In the genomic region with DNA sequence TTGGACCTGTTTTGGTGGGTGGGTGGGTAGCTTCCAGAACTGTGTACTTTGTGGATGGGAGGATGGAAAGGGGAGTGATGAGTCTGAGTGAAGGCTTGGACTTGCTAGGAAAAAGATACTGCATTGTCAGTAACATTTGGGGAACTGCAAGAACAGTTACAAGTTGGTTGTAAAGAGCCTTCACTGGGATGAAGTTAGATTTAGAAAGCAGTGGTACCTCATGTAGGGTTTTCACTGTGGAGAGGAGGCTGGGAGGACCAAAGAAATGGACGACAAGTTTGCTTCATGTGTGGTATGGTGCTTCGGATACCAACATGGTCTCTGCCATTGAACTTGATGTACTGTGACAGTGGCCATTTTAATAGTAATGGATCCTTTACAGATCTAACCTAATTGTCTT, we compare ENCODE assay signal across 22 cellular contexts. TPM values are rescaled to one million over a fixed set of nuclear protein-coding genes. Genes with fewer than 3 reads are reported as not detected.
DNase-seq lines count a peak whose midpoint lies in the region; ATAC-seq, FAIRE-seq and TF ChIP-seq lines count a peak whose summit lies in the region.
"Had no signal": no experiment of that assay in that cellular context is flagged by ENCODE, and none has a peak within 500 bp of the region (broad histone marks: within the 10 kb centered on the region; RNA-seq: fewer than 3 reads in every experiment).

No MANE protein-coding gene starts in this region.

- H3K4me1 Mint-ChIP-seq in natural killer cell (peaks cover 9 to 18% of the 10 kb centered on the region in 2 donors), type B pancreatic cell (ENCODE audit: unreplicated experiment) (peaks cover 1% of the 10 kb centered on the region)
- peaks cover 0 to 2% of the 10 kb centered on the region in 2 donors for H3K4me1 Mint-ChIP-seq in natural killer cell treated with Interleukin-12 subunit alpha and Interleukin-12 subunit beta and Interleukin-15 and Interleukin-18, amount 100 ng/mL, for 72 hours (ENCODE audit: low read depth in 2 of 2)
- H3K4me1 Mint-ChIP-seq in dendritic cell treated with granulocyte-macrophage colony-stimulating factor and Interleukin-4, amounts not matched to agents 40 ng/mL and 50 ng/mL, for 4 days (ENCODE audit: low read depth): peaks cover 74% of the 10 kb centered on the region
- H3K4me1 Mint-ChIP-seq: B cell had no signal

- TF ChIP-seq POLR2A in H54 (IDR thresholded peaks at IDR 0.05; ENCODE audit: low read depth, low read length): no peak

- no peak for DNase-seq in natural killer cell
- no peak for DNase-seq in natural killer cell treated with Interleukin-12 subunit alpha and Interleukin-12 subunit beta and Interleukin-15 and Interleukin-18, amount 100 ng/mL, for 72 hours (ENCODE audit: low spot score)
- DNase-seq in H54 (ENCODE audit: insufficient read length, low spot score): no peak
- DNase-seq in type B pancreatic cell (ENCODE audit: extremely low spot score, unreplicated experiment): no peak
- DNase-seq in AG08395 (ENCODE audit: low spot score): no peak
- no peak for DNase-seq in KG1 (lab: John Stamatoyannopoulos, UW)
- DNase-seq: CD8-positive, alpha-beta memory T cell; DND-41; GDM1; HCEC 1CT; KBM-7; NCI-H1048; NCI-H1436 treated with DMSO at 0.1 percent for 48 hours; NCI-H2029 treated with DMSO at 0.1 percent for 48 hours; NCI-H2171 treated with DMSO at 0.1 percent for 48 hours; NCI-H446 treated with DMSO at 0.1 percent for 48 hours; OCI-M1; RPMI8226; SIG-M5 had no signal

- no peak for ATAC-seq in natural killer cell
- no peak for ATAC-seq in natural killer cell treated with Interleukin-12 subunit alpha and Interleukin-12 subunit beta and Interleukin-15 and Interleukin-18, amount 100 ng/mL, for 72 hours
- no peak for ATAC-seq in GM18907 (IDR thresholded peaks at IDR 0.05; ENCODE audit: unreplicated experiment)

- H3K9me3 Mint-ChIP-seq in natural killer cell (no peaks in the 10 kb centered on the region), type B pancreatic cell (no peaks in the 10 kb centered on the region)
- no peaks in the 10 kb centered on the region for H3K9me3 Mint-ChIP-seq in natural killer cell treated with Interleukin-12 subunit alpha and Interleukin-12 subunit beta and Interleukin-15 and Interleukin-18, amount 100 ng/mL, for 72 hours
- no peaks in the 10 kb centered on the region for H3K9me3 Mint-ChIP-seq in dendritic cell treated with granulocyte-macrophage colony-stimulating factor and Interleukin-4, amounts not matched to agents 40 ng/mL and 50 ng/mL, for 4 days
- H3K9me3 Mint-ChIP-seq: CD8-positive, alpha-beta memory T cell had no signal

- H3K36me3 Mint-ChIP-seq in natural killer cell: peaks cover 20% of the 10 kb centered on the region
- peaks cover 18% of the 10 kb centered on the region for H3K36me3 Mint-ChIP-seq in natural killer cell treated with Interleukin-12 subunit alpha and Interleukin-12 subunit beta and Interleukin-15 and Interleukin-18, amount 100 ng/mL, for 72 hours
- H3K36me3 Mint-ChIP-seq in dendritic cell treated with granulocyte-macrophage colony-stimulating factor and Interleukin-4, amounts not matched to agents 40 ng/mL and 50 ng/mL, for 4 days (ENCODE audit: low read depth): peaks cover 97% of the 10 kb centered on the region
- peaks cover 51% of the 10 kb centered on the region for H3K36me3 Mint-ChIP-seq in type B pancreatic cell

- H3K4me3 Mint-ChIP-seq in natural killer cell: no peak overlapping the region
- H3K4me3 Mint-ChIP-seq in natural killer cell treated with Interleukin-12 subunit alpha and Interleukin-12 subunit beta and Interleukin-15 and Interleukin-18, amount 100 ng/mL, for 72 hours: no peak overlapping the region
- no peak overlapping the region for H3K4me3 Mint-ChIP-seq in dendritic cell treated with granulocyte-macrophage colony-stimulating factor and Interleukin-4, amounts not matched to agents 40 ng/mL and 50 ng/mL, for 4 days
- no peak overlapping the region for H3K4me3 Mint-ChIP-seq in type B pancreatic cell
- H3K4me3 Mint-ChIP-seq: B cell; CD8-positive, alpha-beta memory T cell had no signal

- no peak for TF ChIP-seq CTCF in natural killer cell (IDR thresholded peaks at IDR 0.05)
- TF ChIP-seq CTCF in type B pancreatic cell (conservative IDR thresholded peaks at IDR 0.05): no peak

- peak; percentile 30 for FAIRE-seq in H54 (lab: Jason Lieb, UNC)

- H3K27ac Mint-ChIP-seq in natural killer cell (peak overlapping the region; percentile 57), type B pancreatic cell (peak overlapping the region; percentile 12)
- peak overlapping the region in 1 of 2 donors; percentile 20 for H3K27ac Mint-ChIP-seq in natural killer cell treated with Interleukin-12 subunit alpha and Interleukin-12 subunit beta and Interleukin-15 and Interleukin-18, amount 100 ng/mL, for 72 hours
- H3K27ac Mint-ChIP-seq in dendritic cell treated with granulocyte-macrophage colony-stimulating factor and Interleukin-4, amounts not matched to agents 40 ng/mL and 50 ng/mL, for 4 days: peak overlapping the region; percentile 17
- H3K27ac Mint-ChIP-seq: B cell had no signal

- H3K27me3 Mint-ChIP-seq in natural killer cell (ENCODE audit: low read depth in 2 of 2): no peaks in the 10 kb centered on the region
- H3K27me3 Mint-ChIP-seq in natural killer cell treated with Interleukin-12 subunit alpha and Interleukin-12 subunit beta and Interleukin-15 and Interleukin-18, amount 100 ng/mL, for 72 hours: no peaks in the 10 kb centered on the region
- no peaks in the 10 kb centered on the region for H3K27me3 Mint-ChIP-seq in dendritic cell treated with granulocyte-macrophage colony-stimulating factor and Interleukin-4, amounts not matched to agents 40 ng/mL and 50 ng/mL, for 4 days
- H3K27me3 Mint-ChIP-seq in type B pancreatic cell: no peaks in the 10 kb centered on the region
- H3K27me3 Mint-ChIP-seq: B cell; CD8-positive, alpha-beta memory T cell had no signal

- intact Hi-C loops in natural killer cell (cut with micrococcal nuclease): no loop called here
- intact Hi-C loops in dendritic cell treated with granulocyte-macrophage colony-stimulating factor and Interleukin-4, amounts not matched to agents 40 ng/mL and 50 ng/mL, for 4 days (cut with micrococcal nuclease): no loop called here

RNA-seq across cellular contexts. Expression of a gene that starts 50.3 kb away (rescaled TPM):
- 100 to 1,000 TPM in 1 of 3 donors, 10 to 100 TPM in 2; 85.6 to 101 (median 92.6) TPM for total RNA-seq in natural killer cell
- 10 to 100 TPM; 94.7 to 94.8 TPM for total RNA-seq in natural killer cell treated with Interleukin-12 subunit alpha and Interleukin-12 subunit beta and Interleukin-15 and Interleukin-18, amount 100 ng/mL, for 72 hours
- 134 and 186 TPM in 2 replicates for total RNA-seq in type B pancreatic cell (ENCODE audit: low replicate concordance)
